18 cellular contexts compared by ENCODE assay signal in genomic region chr16:21222495-21223337, GRCh38. TPM values are rescaled to one million over a fixed set of nuclear protein-coding genes. Genes with fewer than 3 reads are reported as not detected.
A peak's percentile ranks its signal among the peaks of the same experiment; 100 is the strongest.
DNase-seq lines count a peak whose midpoint lies in the region; ATAC-seq, FAIRE-seq and TF ChIP-seq lines count a peak whose summit lies in the region.
"Had no signal": no experiment of that assay in that cellular context is flagged by ENCODE, and none has a peak within 500 bp of the region (broad histone marks: within the 10 kb centered on the region; RNA-seq: fewer than 3 reads in every experiment).

No MANE protein-coding gene starts in this region.

- H3K27ac ChIP-seq in A549 (peak overlapping the region; percentile 29 to 49; a peak in 2 of 6 replicates), H9 (ENCODE audit: insufficient read length, low read depth, low read length) (no peak overlapping the region), mesendoderm (ENCODE audit: low read depth, low read length) (peak overlapping the region; percentile 15)
- H3K27ac ChIP-seq: foreskin keratinocyte, neutrophil had no signal

- H3K4me2 ChIP-seq in A549 (peak overlapping the region; percentile 45), H9 (ENCODE audit: insufficient read depth, insufficient read length, low read length) (peak overlapping the region; percentile 1), mesendoderm (ENCODE audit: low read length) (no peak overlapping the region)

- H4K20me1 ChIP-seq in H9 (ENCODE audit: control insufficient read depth, insufficient read depth, insufficient read length) = no peaks in the 10 kb centered on the region

- no peak for ATAC-seq in A549
- no peak for ATAC-seq in HG02571 (IDR thresholded peaks at IDR 0.05; ENCODE audit: unreplicated experiment)
- ATAC-seq: foreskin keratinocyte had no signal

- H3K9me3 ChIP-seq in A549 = no peaks in the 10 kb centered on the region
- H3K9me3 ChIP-seq in H9 (ENCODE audit: control insufficient read depth, low read depth, low read length) = no peaks in the 10 kb centered on the region
- H3K9me3 ChIP-seq: neutrophil had no signal

- no peaks in the 10 kb centered on the region for H3K23me2 ChIP-seq in H9 (ENCODE audit: insufficient read length, low read depth, low read length, poor library complexity, severe bottlenecking)

- H3K79me2 ChIP-seq in H9 (ENCODE audit: insufficient read depth, low read length) (no peaks in the 10 kb centered on the region), mesendoderm (ENCODE audit: control insufficient read depth, insufficient read depth, low read length) (no peaks in the 10 kb centered on the region)

- H2BK120ac ChIP-seq in H9 (ENCODE audit: low read depth, low read length, poor library complexity, severe bottlenecking) (no peak overlapping the region), mesendoderm (ENCODE audit: low read depth, low read length) (no peak overlapping the region)

- H3K27ac Mint-ChIP-seq in H9 = peak overlapping the region in 2 of 3 experiments; percentile 13 to 91; a peak in 5 of 7 replicates
- H3K27ac Mint-ChIP-seq in activated T-cell treated with anti-CD3 and anti-CD28 coated beads, Interleukin-2, amount 50 U/mL, for 24 hours = no peak overlapping the region
- H3K27ac Mint-ChIP-seq: activated B cell treated with CpG ODN at 0.5 μM for 24 hours had no signal

- no peak for TF ChIP-seq RAD21 in A549 (conservative IDR thresholded peaks at IDR 0.05 in 1 of 2, IDR thresholded peaks at IDR 0.05 in 1 of 2)

- H3K4me3 ChIP-seq in A549 (no peak overlapping the region; the same call in 2 of the 3 replicates), mesendoderm (ENCODE audit: low read length) (no peak overlapping the region)

- H3K14ac ChIP-seq in H9 (ENCODE audit: insufficient read depth, low read length) = no peak overlapping the region

- no peak overlapping the region for H2BK15ac ChIP-seq in H9 (ENCODE audit: low read depth, low read length)
- no peak overlapping the region for H2BK15ac ChIP-seq in mesendoderm (replicated peaks; ENCODE audit: low read depth)

- no peak overlapping the region for H2BK20ac ChIP-seq in H9 (ENCODE audit: low read depth, low read length, poor library complexity, severe bottlenecking)

- CTCF ChIA-PET in A549 (lab: Yijun Ruan, JAX) = interaction anchor here (0.8 to 1.6 kb wide), 2 partner anchors 34 to 1084 kb away, joined by 3 to 4 read pairs; no protein-coding TSS in a partner anchor

- no peak overlapping the region for H3K18ac ChIP-seq in H9 (ENCODE audit: insufficient read length, low read depth, low read length)
- no peak overlapping the region for H3K18ac ChIP-seq in mesendoderm (ENCODE audit: low read length)

- H3K27me3 Mint-ChIP-seq in H9 (ENCODE audit: low read depth) = peaks cover 14% of the 10 kb centered on the region
- H3K27me3 Mint-ChIP-seq in activated T-cell treated with anti-CD3 and anti-CD28 coated beads, Interleukin-2, amount 50 U/mL, for 24 hours = peaks cover 54% of the 10 kb centered on the region

- H3K4ac ChIP-seq in H9 (ENCODE audit: low read depth, low read length) = no peak overlapping the region
- H3K4ac ChIP-seq in mesendoderm (ENCODE audit: low read depth, low read length) = no peak overlapping the region

- H3T11ph ChIP-seq in H9 (ENCODE audit: low read length) = peak overlapping the region; percentile 39

- no peak overlapping the region for H3K56ac ChIP-seq in H9 (ENCODE audit: insufficient read length, low read depth, low read length)
- no peak overlapping the region for H3K56ac ChIP-seq in mesendoderm (ENCODE audit: low read length)

- no peaks in the 10 kb centered on the region for H3K36me3 ChIP-seq in mesendoderm (ENCODE audit: control insufficient read depth, insufficient read depth, low read length)
- H3K36me3 ChIP-seq: neutrophil had no signal

- peaks cover 40 to 45% of the 10 kb centered on the region in 2 experiments for H3K4me1 Mint-ChIP-seq in H9
- H3K4me1 Mint-ChIP-seq in activated T-cell treated with anti-CD3 and anti-CD28 coated beads, Interleukin-2, amount 50 U/mL, for 24 hours (ENCODE audit: low read depth) = peaks cover 3% of the 10 kb centered on the region
- H3K4me1 Mint-ChIP-seq: central memory CD8-positive, alpha-beta T cell had no signal

- POLR2A ChIA-PET in A549 (lab: Yijun Ruan, JAX) = no interaction called here

- no peak overlapping the region for H3K9ac ChIP-seq in H9 (ENCODE audit: extremely low read depth, insufficient read length, low read length)
- H3K9ac ChIP-seq in mesendoderm (ENCODE audit: low read length) = no peak overlapping the region

- 45% methylated on average over 4 of the region's 4 CpGs for WGBS in A549 (ENCODE audit: missing lambda C conversion rate)
- WGBS in H9 (ENCODE audit: extremely low coverage, insufficient read length, low lambda C conversion rate) = no CpG with 5 or more reads among the region's 4 CpGs
- WGBS in mesendoderm (ENCODE audit: extremely low coverage, insufficient coverage, low lambda C conversion rate) = no CpG with 5 or more reads among the region's 4 CpGs

- H3K27me3 ChIP-seq in H9 (ENCODE audit: insufficient read depth, low read length) (no peaks in the 10 kb centered on the region; the same call in 1 of the 2 replicates), mesendoderm (ENCODE audit: insufficient read depth, low read length, poor library complexity) (no peaks in the 10 kb centered on the region)

- H2AK5ac ChIP-seq in H9 (ENCODE audit: insufficient read length, low read length) = no peak overlapping the region
- no peak overlapping the region for H2AK5ac ChIP-seq in mesendoderm (ENCODE audit: low read length)

- no peak overlapping the region for H4K5ac ChIP-seq in H9 (ENCODE audit: insufficient read length, low read depth, low read length)
- no peak overlapping the region for H4K5ac ChIP-seq in mesendoderm (ENCODE audit: low read length)

- H3K4me3 Mint-ChIP-seq in H9 = peak overlapping the region; percentile 24 to 41; a peak in 2 of 5 replicates
- no peak overlapping the region for H3K4me3 Mint-ChIP-seq in activated T-cell treated with anti-CD3 and anti-CD28 coated beads, Interleukin-2, amount 50 U/mL, for 24 hours
- H3K4me3 Mint-ChIP-seq: activated B cell treated with CpG ODN at 0.5 μM for 24 hours; central memory CD8-positive, alpha-beta T cell had no signal

- peaks cover 18% of the 10 kb centered on the region for H3K4me1 ChIP-seq in A549
- H3K4me1 ChIP-seq in H9 (ENCODE audit: insufficient read depth, low read length) = peaks cover 10% of the 10 kb centered on the region
- H3K4me1 ChIP-seq in mesendoderm (ENCODE audit: control insufficient read depth, low read depth, low read length) = no peaks in the 10 kb centered on the region
- H3K4me1 ChIP-seq: foreskin keratinocyte had no signal

- no peaks in the 10 kb centered on the region for H3K79me1 ChIP-seq in H9 (ENCODE audit: insufficient read depth, low read depth, low read length, poor library complexity, severe bottlenecking)
- H3K79me1 ChIP-seq in mesendoderm (ENCODE audit: low read length) = no peaks in the 10 kb centered on the region

- DNase-seq in A549 (ENCODE audit: low read depth in 1 of 2, low spot score in 1 of 2) = no peak
- no peak for DNase-seq in H9
- peak; percentile 20 for DNase-seq in RPMI7951 (ENCODE audit: low read depth)
- peak; percentile 45 for DNase-seq in mesendoderm
- DNase-seq in activated T-cell treated with anti-CD3 and anti-CD28 coated beads, Interleukin-2, amount 50 U/mL, for 24 hours = no peak
- no peak for DNase-seq in NCI-H524 treated with DMSO at 0.1 percent for 48 hours (lab: John Stamatoyannopoulos, UW)
- DNase-seq in dedifferentiated amniotic fluid mesenchymal stem cell (ENCODE audit: extremely low spot score) = no peak
- DNase-seq: activated B cell treated with CpG ODN at 0.5 μM for 24 hours, amniotic stem cell, COR-L47, foreskin keratinocyte, NCI-H146, T-helper 1 cell had no signal

- TF ChIP-seq POLR2A in A549 (IDR thresholded peaks at IDR 0.05; ENCODE audit: low read length) = no peak

- H3K23ac ChIP-seq in H9 (ENCODE audit: insufficient read length, low read depth, low read length) (no peak overlapping the region), mesendoderm (ENCODE audit: low read length) (no peak overlapping the region)

- peaks cover 3 to 5% (median 5%) of the 10 kb centered on the region in 3 experiments; a peak in 5 of 7 replicates for H3K36me3 Mint-ChIP-seq in H9 (ENCODE audit: insufficient read depth in 1 of 3, low read depth in 3 of 3)
- H3K36me3 Mint-ChIP-seq in activated T-cell treated with anti-CD3 and anti-CD28 coated beads, Interleukin-2, amount 50 U/mL, for 24 hours (ENCODE audit: low read depth) = no peaks in the 10 kb centered on the region

- TF ChIP-seq EP300 in A549 (IDR thresholded peaks at IDR 0.05) = no peak

- H2BK12ac ChIP-seq in H9 (ENCODE audit: insufficient read length, low read depth, low read length) = no peak overlapping the region

- peak; percentile 43 for FAIRE-seq in A549 (lab: Jason Lieb, UNC)

- no peak overlapping the region for H4K91ac ChIP-seq in H9 (ENCODE audit: insufficient read length, low read depth, low read length)

- no peak for TF ChIP-seq CTCF in A549 (IDR thresholded peaks at IDR 0.05)
- TF ChIP-seq CTCF in H9 (conservative IDR thresholded peaks at IDR 0.05) = no peak

- H3K9me3 Mint-ChIP-seq in H9 = peaks cover 8 to 10% of the 10 kb centered on the region in 2 experiments
- H3K9me3 Mint-ChIP-seq in activated T-cell treated with anti-CD3 and anti-CD28 coated beads, Interleukin-2, amount 50 U/mL, for 24 hours = no peaks in the 10 kb centered on the region
- H3K9me3 Mint-ChIP-seq: activated B cell treated with CpG ODN at 0.5 μM for 24 hours; central memory CD8-positive, alpha-beta T cell had no signal

- H2BK5ac ChIP-seq in H9 (ENCODE audit: insufficient read length, low read length) (no peak overlapping the region), mesendoderm (ENCODE audit: low read length) (no peak overlapping the region)

- H2AFZ ChIP-seq in H9 (ENCODE audit: low read length) = no peak overlapping the region

- H4K8ac ChIP-seq in H9 (replicated peaks; ENCODE audit: insufficient read length, low read depth, low read length) (no peak overlapping the region), mesendoderm (ENCODE audit: low read depth, low read length) (no peak overlapping the region)

RNA-seq across cellular contexts. Expression of gene ANKS4B, which starts 10.8 kb away (rescaled TPM):
- polyA plus RNA-seq in A549 (2011; rRNA removed) = 1.8 and 2.2 TPM in 2 replicates
- 0.15 and 0.17 TPM in 2 replicates for polyA plus RNA-seq in A549 (2012; cell fraction: cytosol; rRNA removed)
- polyA plus RNA-seq in A549 (2012; cell fraction: nucleus; rRNA removed) = 0.04 and 0.10 TPM in 2 replicates
- polyA plus RNA-seq in A549 (2017; fragmentation: RNase III; extraction: RNeasy Plus Mini Kit Qiagen cat#74134 plus additional on column Dnase treatment) = 0.18 to 0.27 TPM (median 0.22 TPM) in 3 replicates
- polyA minus RNA-seq in A549 (2011; rRNA and poly(A)+ RNA removed) = 2.3 and 2.9 TPM in 2 replicates
- 0.07 and 0.09 TPM in 2 replicates for total RNA-seq in H9 (2021)
- not detected in 2 replicates for total RNA-seq in RPMI7951 (2014; rRNA removed; shearing (Covaris generic))
- polyA plus RNA-seq in mesendoderm (2013, experiment 1 of 2) = 0.03 TPM
- polyA plus RNA-seq in mesendoderm (2013, experiment 2 of 2) = 0.03 TPM
- total RNA-seq: activated B cell treated with CpG ODN at 0.5 μM for 24 hours, foreskin keratinocyte, LHCN-M2 had no signal
- polyA plus RNA-seq: foreskin keratinocyte had no signal

RNA-seq across cellular contexts. Expression of gene ZP2, which starts 11.3 kb away (rescaled TPM):
- polyA plus RNA-seq in A549 (2011; rRNA removed) (not detected in 2 replicates), A549 (2017; fragmentation: RNase III; extraction: RNeasy Plus Mini Kit Qiagen cat#74134 plus additional on column Dnase treatment) (not detected in 3 replicates)
- polyA plus RNA-seq in A549 (2012; cell fraction: cytosol; rRNA removed) = not detected in 2 replicates
- polyA plus RNA-seq in A549 (2012; cell fraction: nucleus; rRNA removed) = not detected in 2 replicates
- not detected in 2 replicates for polyA minus RNA-seq in A549 (2011; rRNA and poly(A)+ RNA removed)
- total RNA-seq in H9 (2021) = not detected in 2 replicates
- total RNA-seq in RPMI7951 (2014; rRNA removed; shearing (Covaris generic)) = not detected in 2 replicates
- polyA plus RNA-seq in mesendoderm (2013, experiment 1 of 2) = 0.01 TPM
- polyA plus RNA-seq in mesendoderm (2013, experiment 2 of 2) = not detected
- total RNA-seq: activated B cell treated with CpG ODN at 0.5 μM for 24 hours, foreskin keratinocyte, LHCN-M2 had no signal
- polyA plus RNA-seq: AG04450, foreskin keratinocyte had no signal

RNA-seq across cellular contexts. Expression of gene CRYM, which starts 55.4 kb away (rescaled TPM):
- polyA plus RNA-seq in A549 (2011; rRNA removed) (3.1 and 3.4 TPM in 2 replicates), A549 (2017; fragmentation: RNase III; extraction: RNeasy Plus Mini Kit Qiagen cat#74134 plus additional on column Dnase treatment) (0.94 to 0.98 TPM (median 0.94 TPM) in 3 replicates)
- 1.8 and 2.1 TPM in 2 replicates for polyA plus RNA-seq in A549 (2012; cell fraction: cytosol; rRNA removed)
- 3.0 and 3.9 TPM in 2 replicates for polyA plus RNA-seq in A549 (2012; cell fraction: nucleus; rRNA removed)
- 0.73 and 2.1 TPM in 2 replicates for polyA minus RNA-seq in A549 (2011; rRNA and poly(A)+ RNA removed)
- 16.4 and 17.8 TPM in 2 replicates for total RNA-seq in H9 (2021)
- 0.10 TPM in 1 of 2 replicates, not detected in the other for total RNA-seq in RPMI7951 (2014; rRNA removed; shearing (Covaris generic))
- polyA plus RNA-seq in mesendoderm (2013, experiment 1 of 2) = 1.4 TPM
- polyA plus RNA-seq in mesendoderm (2013, experiment 2 of 2) = 1.3 TPM
- total RNA-seq: foreskin keratinocyte had no signal

Comparison
In these comparisons a context has a peak if more than half of its experiments do, and no peak if none do; other contexts are left out.
1. DNase-seq: peak in RPMI7951 (single experiment) and mesendoderm (single experiment); none in A549 (0 of 2), H9 (single experiment), activated T-cell treated with anti-CD3 and anti-CD28 coated beads, Interleukin-2, amount 50 U/mL, for 24 hours (single experiment), NCI-H524 treated with DMSO at 0.1 percent for 48 hours (single experiment) and dedifferentiated amniotic fluid mesenchymal stem cell (single experiment).
2. RNA of gene CRYM, which starts 55.4 kb away (total RNA-seq): 16.4 to 17.8 TPM in H9; 0.10 TPM in RPMI7951; every median in the first group is over 10 times any median in the second.